ENCODE assay signal across 9 cellular contexts in genomic region chr19:46944918-46945628, GRCh38.
DNase-seq lines count a peak whose midpoint lies in the region; ATAC-seq and TF ChIP-seq lines count a peak whose summit lies in the region.
"Had no signal": no experiment of that assay in that cellular context is flagged by ENCODE, and none has a peak within 500 bp of the region (broad histone marks: within the 10 kb centered on the region; RNA-seq: fewer than 3 reads in every experiment).

No MANE protein-coding gene starts in this region.

- H3K9me3 ChIP-seq in stomach smooth muscle (ENCODE audit: control insufficient read depth in 2 of 2, low read length in 2 of 2) = no peaks in the 10 kb centered on the region

- CTCF ChIA-PET in activated CD4-positive, alpha-beta memory T cell treated with anti-CD3 and anti-CD28 coated beads for 36 hours (lab: Charles Lee) = interaction anchor here (0.9 to 1.4 kb wide), 3 partner anchors 13 to 45 kb away, joined by 3 to 4 read pairs (median 3); no protein-coding TSS in a partner anchor

- no peak for ATAC-seq in GM19395 (IDR thresholded peaks at IDR 0.05; ENCODE audit: unreplicated experiment)

- H3K27ac ChIP-seq in KMS-11 (peak overlapping the region; percentile 5; the same call in 1 of the 2 replicates), stomach smooth muscle (ENCODE audit: low read length) (peak overlapping the region; percentile 37)
- H3K27ac ChIP-seq: epithelial cell of prostate had no signal

- H3K4me3 ChIP-seq in KMS-11 (IDR thresholded peaks at IDR 0.05; ENCODE audit: insufficient read depth, low read depth, low read length) (no peak overlapping the region), astrocyte of the spinal cord (ENCODE audit: low read depth, low read length) (no peak overlapping the region), stomach smooth muscle (ENCODE audit: low read length in 2 of 2) (peak overlapping the region in 1 of 2 donors; percentile 49)

- H3K27me3 ChIP-seq in KMS-11 (ENCODE audit: insufficient read depth, low read depth) (no peaks in the 10 kb centered on the region), stomach smooth muscle (ENCODE audit: control insufficient read depth in 1 of 2, insufficient read depth in 2 of 2, low read length in 2 of 2) (no peaks in the 10 kb centered on the region)

- H3K9me3 Mint-ChIP-seq in activated CD4-positive, alpha-beta memory T cell treated with anti-CD3 and anti-CD28 coated beads for 36 hours = no peaks in the 10 kb centered on the region

- TF ChIP-seq CTCF in KMS-11 (conservative IDR thresholded peaks at IDR 0.05; ENCODE audit: low read depth, low read length) (no peak), astrocyte of the spinal cord (IDR thresholded peaks at IDR 0.05; ENCODE audit: low read depth, low read length) (no peak)

- no peak overlapping the region for H3K27ac Mint-ChIP-seq in activated CD4-positive, alpha-beta memory T cell treated with anti-CD3 and anti-CD28 coated beads for 36 hours

- peaks cover 7% of the 10 kb centered on the region for H3K36me3 Mint-ChIP-seq in activated CD4-positive, alpha-beta memory T cell treated with anti-CD3 and anti-CD28 coated beads for 36 hours

- in situ Hi-C loops in astrocyte of the spinal cord (cut with HindIII; ENCODE audit: low sequenced_read_pairs) = no loop called here

- no peaks in the 10 kb centered on the region; the same call in 1 of the 2 replicates for H4K20me1 ChIP-seq in KMS-11 (ENCODE audit: insufficient read depth)

- H3K9ac ChIP-seq in KMS-11 (no peak overlapping the region), stomach smooth muscle (ENCODE audit: low read length in 2 of 2) (peak overlapping the region in 1 of 2 donors; percentile 5)

- H3K4me3 Mint-ChIP-seq in activated CD4-positive, alpha-beta memory T cell treated with anti-CD3 and anti-CD28 coated beads for 36 hours = no peak overlapping the region

- H3K36me3 ChIP-seq in KMS-11 (ENCODE audit: insufficient read depth) (no peaks in the 10 kb centered on the region), stomach smooth muscle (ENCODE audit: control insufficient read depth in 2 of 2, insufficient read depth in 2 of 2, low read length in 2 of 2) (peaks cover 0 to 2% of the 10 kb centered on the region in 2 donors)

- peaks cover 36% of the 10 kb centered on the region for H3K4me1 Mint-ChIP-seq in activated CD4-positive, alpha-beta memory T cell treated with anti-CD3 and anti-CD28 coated beads for 36 hours (ENCODE audit: low read depth)

- DNase-seq in astrocyte of the spinal cord (ENCODE audit: low read depth, low spot score) = peak; percentile 79
- DNase-seq in kidney tubule cell (ENCODE audit: low spot score) = peak; percentile 33
- no peak for DNase-seq in NOMO-1 treated with DMSO at 0.1 percent for 48 hours (lab: John Stamatoyannopoulos, UW; ENCODE audit: unreplicated experiment)
- DNase-seq in HUDEP-2 (lab: John Stamatoyannopoulos, UW; ENCODE audit: unreplicated experiment in 76 of 76) = no peak
- no peak for DNase-seq in activated CD4-positive, alpha-beta memory T cell treated with anti-CD3 and anti-CD28 coated beads for 36 hours

- POLR2A ChIA-PET in activated CD4-positive, alpha-beta memory T cell treated with anti-CD3 and anti-CD28 coated beads for 36 hours (lab: Charles Lee) = interaction anchor here (1.1 to 2.5 kb wide), 2 partner anchors 11 to 21 kb away, joined by 4 to 8 read pairs; no protein-coding TSS in a partner anchor

- peak overlapping the region; percentile 30 for H3K4me2 ChIP-seq in KMS-11

- peaks cover 65% of the 10 kb centered on the region for H3K4me1 ChIP-seq in KMS-11 (ENCODE audit: low read depth, poor library complexity, severe bottlenecking)
- peaks cover 21% of the 10 kb centered on the region for H3K4me1 ChIP-seq in stomach smooth muscle (ENCODE audit: control insufficient read depth, insufficient read depth, low read length)

- peaks cover 15% of the 10 kb centered on the region; the same call in 1 of the 2 replicates for H3K79me2 ChIP-seq in KMS-11 (ENCODE audit: insufficient read depth, low read depth)

- no peaks in the 10 kb centered on the region for H3K27me3 Mint-ChIP-seq in activated CD4-positive, alpha-beta memory T cell treated with anti-CD3 and anti-CD28 coated beads for 36 hours

- intact Hi-C loops in activated CD4-positive, alpha-beta memory T cell treated with anti-CD3 and anti-CD28 coated beads for 36 hours (cut with micrococcal nuclease) = no loop called here

- H2AFZ ChIP-seq in KMS-11 (ENCODE audit: low read depth) = no peak overlapping the region

Comparison
In these comparisons a context has a peak if more than half of its experiments do, and no peak if none do; other contexts are left out.
1. DNase-seq: peak in astrocyte of the spinal cord (single experiment) and kidney tubule cell (single experiment); none in NOMO-1 treated with DMSO at 0.1 percent for 48 hours (single experiment), HUDEP-2 (0 of 76) and activated CD4-positive, alpha-beta memory T cell treated with anti-CD3 and anti-CD28 coated beads for 36 hours (single experiment).